In genomic region chr7:115724400-115725056, GRCh38 we compare ENCODE assay signal across 14 cellular contexts.
DNase-seq lines count a peak whose midpoint lies in the region; ATAC-seq and TF ChIP-seq lines count a peak whose summit lies in the region.
"Had no signal": no experiment of that assay in that cellular context is flagged by ENCODE, and none has a peak within 500 bp of the region (broad histone marks: within the 10 kb centered on the region; RNA-seq: fewer than 3 reads in every experiment).

No MANE protein-coding gene starts in this region.

- no peak for ATAC-seq in stimulated activated naive B cell treated with anti-CD40 and anti-IgM and Interleukin-4, amounts not matched to agents 10 μg/mL and 1 μg/mL and 100 μg/mL, for 72 hours (replicated peaks)
- ATAC-seq: activated CD8-positive, alpha-beta memory T cell treated with anti-CD3 and anti-CD28 coated beads, Interleukin-2, amount 10 ng/mL, durations not matched to agents 7 days and 5 days; pancreas had no signal

- no peak overlapping the region for H3K27ac Mint-ChIP-seq in stimulated activated naive B cell treated with anti-CD40 and anti-IgM and Interleukin-4, amounts not matched to agents 10 μg/mL and 1 μg/mL and 100 μg/mL, for 72 hours
- H3K27ac Mint-ChIP-seq: activated CD8-positive, alpha-beta memory T cell treated with anti-CD3 and anti-CD28 coated beads, Interleukin-2, amount 10 ng/mL, durations not matched to agents 7 days and 5 days; activated naive CD8-positive, alpha-beta T cell had no signal

- H3K36me3 Mint-ChIP-seq in stimulated activated naive B cell treated with anti-CD40 and anti-IgM and Interleukin-4, amounts not matched to agents 10 μg/mL and 1 μg/mL and 100 μg/mL, for 72 hours, result no peaks in the 10 kb centered on the region
- H3K36me3 Mint-ChIP-seq: activated naive CD8-positive, alpha-beta T cell had no signal

- no peak overlapping the region for H3K4me3 Mint-ChIP-seq in stimulated activated naive B cell treated with anti-CD40 and anti-IgM and Interleukin-4, amounts not matched to agents 10 μg/mL and 1 μg/mL and 100 μg/mL, for 72 hours
- H3K4me3 Mint-ChIP-seq: activated CD8-positive, alpha-beta memory T cell treated with anti-CD3 and anti-CD28 coated beads, Interleukin-2, amount 10 ng/mL, durations not matched to agents 7 days and 5 days; activated naive CD8-positive, alpha-beta T cell had no signal

- H3K9me3 Mint-ChIP-seq in stimulated activated naive B cell treated with anti-CD40 and anti-IgM and Interleukin-4, amounts not matched to agents 10 μg/mL and 1 μg/mL and 100 μg/mL, for 72 hours, result no peaks in the 10 kb centered on the region

- DNase-seq in NCI-H2107 treated with DMSO at 0.1 percent for 48 hours (lab: John Stamatoyannopoulos, UW; ENCODE audit: unreplicated experiment) (peak; percentile 95), SW480 (ENCODE audit: low spot score) (peak; percentile 36), glomerular visceral epithelial cell (ENCODE audit: extremely low spot score) (no peak), mesenteric fat pad (ENCODE audit: low spot score) (no peak)
- DNase-seq in stimulated activated CD4-positive, alpha-beta T cell treated with anti-CD3 and anti-CD28 coated beads, Interleukin-4, amount 100 ng/mL, for 4 hours, result no peak
- no peak for DNase-seq in stimulated activated naive B cell treated with anti-CD40 and anti-IgM and Interleukin-4, amounts not matched to agents 10 μg/mL and 1 μg/mL and 100 μg/mL, for 72 hours
- DNase-seq: activated CD8-positive, alpha-beta memory T cell treated with anti-CD3 and anti-CD28 coated beads, Interleukin-2, amount 10 ng/mL, durations not matched to agents 7 days and 5 days; midbrain; MM.1S had no signal

- H3K27me3 Mint-ChIP-seq in stimulated activated naive B cell treated with anti-CD40 and anti-IgM and Interleukin-4, amounts not matched to agents 10 μg/mL and 1 μg/mL and 100 μg/mL, for 72 hours, result no peaks in the 10 kb centered on the region
- H3K27me3 Mint-ChIP-seq: activated CD8-positive, alpha-beta memory T cell treated with anti-CD3 and anti-CD28 coated beads, Interleukin-2, amount 10 ng/mL, durations not matched to agents 7 days and 5 days; activated naive CD8-positive, alpha-beta T cell had no signal

- no peak for TF ChIP-seq CTCF in 22Rv1 (IDR thresholded peaks at IDR 0.05)

- H3K4me1 Mint-ChIP-seq in stimulated activated naive B cell treated with anti-CD40 and anti-IgM and Interleukin-4, amounts not matched to agents 10 μg/mL and 1 μg/mL and 100 μg/mL, for 72 hours, result no peaks in the 10 kb centered on the region

- no peak for TF ChIP-seq RAD21 in Ishikawa (IDR thresholded peaks at IDR 0.05; ENCODE audit: low read depth)

- no peak for TF ChIP-seq EP300 in Ishikawa (IDR thresholded peaks at IDR 0.05; ENCODE audit: borderline replicate concordance)

- H3K27ac ChIP-seq in 22Rv1, result peak overlapping the region; percentile 59
- H3K27ac ChIP-seq: esophagus muscularis mucosa, pancreas had no signal

TF ChIP-seq in Ishikawa, 13 proteins besides CTCF, POLR2A, EP300 and RAD21:
- peak; percentile 86 for TF ChIP-seq NFIC (IDR thresholded peaks at IDR 0.05)
- TF ChIP-seq ZBTB7A (IDR thresholded peaks at IDR 0.05; ENCODE audit: low read depth), result no peak

Comparison
In these comparisons a context has a peak if more than half of its experiments do, and no peak if none do; other contexts are left out.
1. DNase-seq: peak in NCI-H2107 treated with DMSO at 0.1 percent for 48 hours (single experiment) and SW480 (single experiment); none in stimulated activated CD4-positive, alpha-beta T cell treated with anti-CD3 and anti-CD28 coated beads, Interleukin-4, amount 100 ng/mL, for 4 hours (0 of 2), stimulated activated naive B cell treated with anti-CD40 and anti-IgM and Interleukin-4, amounts not matched to agents 10 μg/mL and 1 μg/mL and 100 μg/mL, for 72 hours (single experiment), glomerular visceral epithelial cell (single experiment) and mesenteric fat pad (single experiment).